20 cellular contexts compared by ENCODE assay signal in the genomic region with DNA sequence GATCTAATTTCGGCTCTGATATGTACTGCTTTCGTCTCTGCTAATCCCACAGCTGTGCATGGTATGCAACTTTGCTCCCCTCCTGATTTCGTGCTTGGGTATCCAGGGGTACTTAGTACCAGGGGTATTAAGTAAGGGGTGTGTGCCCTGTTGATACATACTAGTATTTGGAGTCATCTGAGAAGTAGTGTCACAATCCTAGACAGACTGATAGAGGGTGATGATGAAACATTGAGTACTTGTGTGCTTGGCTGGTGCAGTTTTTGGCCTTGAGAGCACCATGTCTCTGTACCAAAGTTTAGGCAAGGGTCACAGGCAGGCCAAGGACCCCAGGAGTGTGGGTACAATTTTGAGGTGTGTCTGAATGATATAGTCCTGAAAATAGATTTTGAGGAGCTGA. TPM values are rescaled to one million over a fixed set of nuclear protein-coding genes. Genes with fewer than 3 reads are reported as not detected.
A peak's percentile ranks its signal among the peaks of the same experiment; 100 is the strongest.
DNase-seq lines count a peak whose midpoint lies in the region; ATAC-seq and TF ChIP-seq lines count a peak whose summit lies in the region.
"Had no signal": no experiment of that assay in that cellular context is flagged by ENCODE, and none has a peak within 500 bp of the region (broad histone marks: within the 10 kb centered on the region; RNA-seq: fewer than 3 reads in every experiment).

No MANE protein-coding gene starts in this region.

- TF ChIP-seq CTCF in liver (IDR thresholded peaks at IDR 0.05; ENCODE audit: low read depth, low read length, missing input control): no peak
- TF ChIP-seq CTCF in lower lobe of right lung (IDR thresholded peaks at IDR 0.05): no peak
- no peak for TF ChIP-seq CTCF in dorsolateral prefrontal cortex (IDR thresholded peaks at IDR 0.05 in 54 of 56, conservative IDR thresholded peaks at IDR 0.05 in 2 of 56; ENCODE audit: low read depth in 1 of 56, partially characterized antibody in 56 of 56)

- no peak overlapping the region for H3K9ac ChIP-seq in liver (ENCODE audit: low read depth in 1 of 2, low read length in 2 of 2)

- intact Hi-C loops in Right ventricle myocardium inferior (cut with DNase I): loop anchor here (2.0 kb wide), 1 partner anchor 72 kb away; no protein-coding TSS in a partner anchor
- intact Hi-C loops in cardiac septum (cut with DNase I): no loop called here
- intact Hi-C loops in dendritic cell treated with granulocyte-macrophage colony-stimulating factor and Interleukin-4, amounts not matched to agents 40 ng/mL and 50 ng/mL, for 4 days (cut with micrococcal nuclease): no loop called here
- intact Hi-C loops in lower lobe of right lung (cut with DNase I): no loop called here
- intact Hi-C loops in dorsolateral prefrontal cortex (cut with DNase I): no loop called here

- H3K36me3 Mint-ChIP-seq in dendritic cell treated with granulocyte-macrophage colony-stimulating factor and Interleukin-4, amounts not matched to agents 40 ng/mL and 50 ng/mL, for 4 days (ENCODE audit: low read depth): peaks cover 17% of the 10 kb centered on the region

- H3K27ac ChIP-seq in liver (ENCODE audit: low read depth in 1 of 2, low read length in 2 of 2): no peak overlapping the region
- H3K27ac ChIP-seq in lower lobe of right lung: no peak overlapping the region
- H3K27ac ChIP-seq in dorsolateral prefrontal cortex: no peak overlapping the region
- H3K27ac ChIP-seq: gastroesophageal sphincter, SJSA1 had no signal

- DNase-seq in Right ventricle myocardium inferior (ENCODE audit: missing footprints) (no peak), cardiac septum (ENCODE audit: low spot score) (no peak), lower lobe of right lung (no peak), dorsolateral prefrontal cortex (no peak)
- DNase-seq: activated CD4-positive, alpha-beta T cell treated with anti-CD3 and anti-CD28 coated beads, Interleukin-2, amount 10 ng/mL, durations not matched to agents 24 days and 14 days; activated naive CD4-positive, alpha-beta T cell; aorta; CD8-positive, alpha-beta memory T cell; Karpas-422; mammary epithelial cell; NCI-H446; stimulated activated naive CD8-positive, alpha-beta T cell treated with anti-CD3 and anti-CD28 coated beads, Interleukin-15, Interleukin-2, amounts not matched to agents 100 U/mL and 50 U/mL, for 24 hours had no signal

- H3K27me3 ChIP-seq in liver (ENCODE audit: control insufficient read depth in 4 of 4, insufficient read depth in 4 of 4, low read length in 3 of 4) (no peaks in the 10 kb centered on the region), lower lobe of right lung (ENCODE audit: low read depth) (no peaks in the 10 kb centered on the region), dorsolateral prefrontal cortex (no peaks in the 10 kb centered on the region)
- H3K27me3 ChIP-seq: gastroesophageal sphincter, SJSA1 had no signal

- H3K27ac Mint-ChIP-seq in dendritic cell treated with granulocyte-macrophage colony-stimulating factor and Interleukin-4, amounts not matched to agents 40 ng/mL and 50 ng/mL, for 4 days: peak overlapping the region; percentile 53
- H3K27ac Mint-ChIP-seq: activated CD4-positive, alpha-beta T cell treated with anti-CD3 and anti-CD28 coated beads, Interleukin-2, amount 10 ng/mL, durations not matched to agents 24 days and 14 days; CD8-positive, alpha-beta memory T cell; nephron had no signal

- H3K9me3 Mint-ChIP-seq in dendritic cell treated with granulocyte-macrophage colony-stimulating factor and Interleukin-4, amounts not matched to agents 40 ng/mL and 50 ng/mL, for 4 days: no peaks in the 10 kb centered on the region
- H3K9me3 Mint-ChIP-seq: activated CD4-positive, alpha-beta T cell treated with anti-CD3 and anti-CD28 coated beads, Interleukin-2, amount 10 ng/mL, durations not matched to agents 24 days and 14 days; CD8-positive, alpha-beta memory T cell; nephron had no signal

- ATAC-seq in Right ventricle myocardium inferior (peak; percentile 73), lower lobe of right lung (no peak), GM18502 (IDR thresholded peaks at IDR 0.05; ENCODE audit: poor library complexity, unreplicated experiment) (no peak), GM21786 (IDR thresholded peaks at IDR 0.05; ENCODE audit: unreplicated experiment) (no peak)
- ATAC-seq: gastroesophageal sphincter; stimulated activated naive CD8-positive, alpha-beta T cell treated with anti-CD3 and anti-CD28 coated beads, Interleukin-15, Interleukin-2, amounts not matched to agents 100 U/mL and 50 U/mL, for 24 hours had no signal

- H3K4me3 ChIP-seq in liver (ENCODE audit: low read depth in 1 of 3, low read length in 3 of 3): no peak overlapping the region
- H3K4me3 ChIP-seq in lower lobe of right lung: no peak overlapping the region
- no peak overlapping the region for H3K4me3 ChIP-seq in dorsolateral prefrontal cortex
- H3K4me3 ChIP-seq: gastroesophageal sphincter, HAP-1, SJSA1 had no signal

- WGBS in liver: 82% methylated on average over 3 of the region's 3 CpGs

- H3K36me3 ChIP-seq in liver (ENCODE audit: control insufficient read depth in 4 of 4, insufficient read depth in 3 of 4, low read depth in 1 of 4, low read length in 3 of 4): peaks cover 0 to 2% (median 0%) of the 10 kb centered on the region in 4 donors
- no peaks in the 10 kb centered on the region for H3K36me3 ChIP-seq in lower lobe of right lung
- H3K36me3 ChIP-seq: SJSA1 had no signal

- H3K4me1 ChIP-seq in liver (ENCODE audit: control insufficient read depth in 4 of 4, insufficient read depth in 4 of 4, low read length in 3 of 4) (peaks cover 0 to 10% (median 4%) of the 10 kb centered on the region in 4 donors), lower lobe of right lung (peaks cover 6% of the 10 kb centered on the region)
- H3K4me1 ChIP-seq: gastroesophageal sphincter had no signal

- no peaks in the 10 kb centered on the region for H3K27me3 Mint-ChIP-seq in dendritic cell treated with granulocyte-macrophage colony-stimulating factor and Interleukin-4, amounts not matched to agents 40 ng/mL and 50 ng/mL, for 4 days
- H3K27me3 Mint-ChIP-seq: activated CD4-positive, alpha-beta T cell treated with anti-CD3 and anti-CD28 coated beads, Interleukin-2, amount 10 ng/mL, durations not matched to agents 24 days and 14 days; CD8-positive, alpha-beta memory T cell had no signal

- peaks cover 27% of the 10 kb centered on the region for H3K4me1 Mint-ChIP-seq in dendritic cell treated with granulocyte-macrophage colony-stimulating factor and Interleukin-4, amounts not matched to agents 40 ng/mL and 50 ng/mL, for 4 days (ENCODE audit: low read depth)

- H3K9me3 ChIP-seq in liver (ENCODE audit: control insufficient read depth in 4 of 4, low read length in 3 of 4) (no peaks in the 10 kb centered on the region), lower lobe of right lung (no peaks in the 10 kb centered on the region)
- H3K9me3 ChIP-seq: gastroesophageal sphincter, HAP-1, SJSA1 had no signal

- TF ChIP-seq RAD21 in liver (IDR thresholded peaks at IDR 0.05): peak in 1 of 2 donors; percentile 20

- no peak overlapping the region for H3K4me3 Mint-ChIP-seq in dendritic cell treated with granulocyte-macrophage colony-stimulating factor and Interleukin-4, amounts not matched to agents 40 ng/mL and 50 ng/mL, for 4 days
- H3K4me3 Mint-ChIP-seq: activated CD4-positive, alpha-beta T cell treated with anti-CD3 and anti-CD28 coated beads, Interleukin-2, amount 10 ng/mL, durations not matched to agents 24 days and 14 days; CD8-positive, alpha-beta memory T cell; nephron had no signal

TF ChIP-seq in liver, 16 proteins besides CTCF, POLR2A, EP300 and RAD21:
- peak; percentile 44 to 67 for TF ChIP-seq HNF4A (conservative IDR thresholded peaks at IDR 0.05)
- peak; percentile 48 for TF ChIP-seq SP1 (IDR thresholded peaks at IDR 0.05)
- TF ChIP-seq FOXA1 (IDR thresholded peaks at IDR 0.05): no peak
- TF ChIP-seq, protein P1, sequence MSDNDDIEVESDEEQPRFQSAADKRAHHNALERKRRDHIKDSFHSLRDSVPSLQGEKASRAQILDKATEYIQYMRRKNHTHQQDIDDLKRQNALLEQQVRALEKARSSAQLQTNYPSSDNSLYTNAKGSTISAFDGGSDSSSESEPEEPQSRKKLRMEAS (IDR thresholded peaks at IDR 0.05): no peak
- peak; percentile 73 to 85 for TF ChIP-seq RXRA (IDR thresholded peaks at IDR 0.05)
- no peak for TF ChIP-seq GABPA (IDR thresholded peaks at IDR 0.05 in 1 of 2, conservative IDR thresholded peaks at IDR 0.05 in 1 of 2)
- peak; percentile 91 for TF ChIP-seq ATF3 (IDR thresholded peaks at IDR 0.05)
- TF ChIP-seq FOXA2 (IDR thresholded peaks at IDR 0.05): no peak

RNA-seq across cellular contexts. Expression of gene GPAT3, which starts 10.9 kb away (rescaled TPM):
- 33.8 TPM for total RNA-seq in Right ventricle myocardium inferior
- total RNA-seq in cardiac septum: 38.5 TPM
- total RNA-seq in liver: 1 to 10 TPM; 1.8 to 5.3 TPM
- 1 to 10 TPM; 3.8 to 6.2 TPM for polyA plus RNA-seq in liver
- 5.9 TPM for total RNA-seq in lower lobe of right lung
- total RNA-seq in dorsolateral prefrontal cortex: 10 to 100 TPM in 1 of 120 experiments, 1 to 10 TPM in 119; 1.0 to 11.2 (median 4.2) TPM
